Comparison of ENCODE assay signal across 22 cellular contexts in genomic region chr1:57131257-57131656, GRCh38.
"Had no signal": no experiment of that assay in that cellular context is flagged by ENCODE, and none has a peak within 500 bp of the region (broad histone marks: within the 10 kb centered on the region; RNA-seq: fewer than 3 reads in every experiment).

No MANE protein-coding gene starts in this region.

- H3K79me2 ChIP-seq: hepatocyte, parathyroid adenoma had no signal

- H3K4me1 ChIP-seq: gastrocnemius medialis, lower lobe of right lung, parathyroid adenoma, prostate gland, spleen, testis, tibial nerve, upper lobe of right lung, vagina had no signal

- DNase-seq: effector memory CD4-positive, alpha-beta T cell; gastrocnemius medialis; lower lobe of right lung; mesendoderm; naive thymus-derived CD4-positive, alpha-beta T cell; nephron progenitor cell; spleen; stimulated activated CD4-positive, alpha-beta T cell treated with anti-CD3 and anti-CD28 coated beads, Interleukin-15, amount 100 ng/mL, for 24 hours; stimulated activated CD4-positive, alpha-beta T cell treated with anti-CD3 and anti-CD28 coated beads, Interleukin-1b, Interleukin-23, amount 100 ng/mL, for 48 hours; stimulated activated CD4-positive, alpha-beta T cell treated with anti-CD3 and anti-CD28 coated beads, Interleukin-4, amount 100 ng/mL, for 4 hours; stimulated activated naive B cell treated with anti-CD40 and anti-IgM and Interleukin-4, amounts not matched to agents 10 μg/mL and 1 μg/mL and 100 μg/mL, for 72 hours; stimulated activated naive CD8-positive, alpha-beta T cell treated with anti-CD3 and anti-CD28 coated beads, Interleukin-15, amount 100 ng/mL, for 72 hours; testis; upper lobe of right lung had no signal

- H3K27ac ChIP-seq: esophagus muscularis mucosa, gastrocnemius medialis, hepatocyte, lower lobe of right lung, parathyroid adenoma, prostate gland, spleen, testis, tibial nerve, upper lobe of right lung, vagina had no signal

- ATAC-seq: gastrocnemius medialis; left lobe of liver; lower lobe of right lung; naive thymus-derived CD4-positive, alpha-beta T cell; sciatic nerve; stimulated activated naive B cell treated with anti-CD40 and anti-IgM and Interleukin-4, amounts not matched to agents 10 μg/mL and 1 μg/mL and 100 μg/mL, for 72 hours; stimulated activated naive CD8-positive, alpha-beta T cell treated with anti-CD3 and anti-CD28 coated beads, Interleukin-15, amount 100 ng/mL, for 72 hours; upper lobe of right lung had no signal

- H3K9ac ChIP-seq: parathyroid adenoma had no signal

- H3K36me3 ChIP-seq: esophagus muscularis mucosa, gastrocnemius medialis, lower lobe of right lung, prostate gland, spleen, tibial nerve, upper lobe of right lung, vagina had no signal

- H3K4me2 ChIP-seq: hepatocyte had no signal

- H3K9me3 ChIP-seq: esophagus muscularis mucosa, gastrocnemius medialis, lower lobe of right lung, prostate gland, spleen, testis, tibial nerve, upper lobe of right lung, vagina had no signal

- H3K4me3 ChIP-seq: esophagus muscularis mucosa, gastrocnemius medialis, hepatocyte, lower lobe of right lung, prostate gland, spleen, testis, tibial nerve, upper lobe of right lung, vagina had no signal

- H2AFZ ChIP-seq: hepatocyte, parathyroid adenoma had no signal

- H3K27me3 ChIP-seq: esophagus muscularis mucosa, gastrocnemius medialis, hepatocyte, spleen, testis, tibial nerve, upper lobe of right lung, vagina had no signal
